In genomic region chr10:45375101-45375500, GRCh38 we compare ENCODE assay signal across 14 cellular contexts. TPM values are rescaled to one million over a fixed set of nuclear protein-coding genes. Genes with fewer than 3 reads are reported as not detected.
DNase-seq lines count a peak whose midpoint lies in the region; ATAC-seq and TF ChIP-seq lines count a peak whose summit lies in the region.
"Had no signal": no experiment of that assay in that cellular context is flagged by ENCODE, and none has a peak within 500 bp of the region (broad histone marks: within the 10 kb centered on the region; RNA-seq: fewer than 3 reads in every experiment).

No MANE protein-coding gene starts in this region.

- H3K9me2 ChIP-seq in MM.1S (replicated peaks; ENCODE audit: insufficient read depth, low read length), result no peaks in the 10 kb centered on the region

- DNase-seq in activated CD8-positive, alpha-beta memory T cell treated with anti-CD3 and anti-CD28 coated beads for 24 hours, result peak; percentile 46
- no peak for DNase-seq in activated CD8-positive, alpha-beta memory T cell treated with anti-CD3 and anti-CD28 coated beads, Interleukin-2, amount 50 U/mL, for 4 hours
- DNase-seq in NAMALWA (ENCODE audit: low spot score), result peak; percentile 26
- DNase-seq in effector memory CD8-positive, alpha-beta T cell, result no peak
- no peak for DNase-seq in MM.1S
- no peak for DNase-seq in transverse colon
- DNase-seq: NCI-H774; stimulated activated CD4-positive, alpha-beta T cell treated with anti-CD3 and anti-CD28 coated beads, Interleukin-2, amount 100 ng/mL, for 24 hours; T-helper 9 cell; testis had no signal

- H3K27me3 Mint-ChIP-seq in effector memory CD8-positive, alpha-beta T cell, result peaks cover 34 to 46% of the 10 kb centered on the region in 2 donors

- H3K4me3 ChIP-seq in rectal smooth muscle tissue (ENCODE audit: low read length), result peak overlapping the region; percentile 67
- no peak overlapping the region for H3K4me3 ChIP-seq in MM.1S (ENCODE audit: low read length)
- H3K4me3 ChIP-seq in transverse colon, result peak overlapping the region in 1 of 4 donors; percentile 50
- H3K4me3 ChIP-seq: MG63 had no signal

- no peak for TF ChIP-seq EP300 in transverse colon (IDR thresholded peaks at IDR 0.05; ENCODE audit: low read depth)

- no peaks in the 10 kb centered on the region for H3K9me3 Mint-ChIP-seq in effector memory CD8-positive, alpha-beta T cell
- H3K9me3 Mint-ChIP-seq: neural crest cell had no signal

- H3K9ac ChIP-seq in rectal smooth muscle tissue (ENCODE audit: low read length) (no peak overlapping the region), MM.1S (ENCODE audit: low read length) (no peak overlapping the region)

- H4K20me1 ChIP-seq in MM.1S (ENCODE audit: insufficient read depth, low read length), result no peaks in the 10 kb centered on the region

- 90 to 94% methylated on average over 3 to 8 of the region's 8 CpGs for WGBS in transverse colon (ENCODE audit: low coverage in 1 of 2), 2 donors

- no peaks in the 10 kb centered on the region for H3K79me2 ChIP-seq in MM.1S (ENCODE audit: low read length)

- ATAC-seq in effector memory CD8-positive, alpha-beta T cell (replicated peaks), result no peak
- ATAC-seq in GM18873 (IDR thresholded peaks at IDR 0.05; ENCODE audit: low FRiP score, unreplicated experiment), result no peak

- H3K36me3 ChIP-seq in rectal smooth muscle tissue (ENCODE audit: control insufficient read depth, insufficient read depth, low read length) (no peaks in the 10 kb centered on the region), MM.1S (replicated peaks; ENCODE audit: insufficient read depth, low read length) (no peaks in the 10 kb centered on the region), transverse colon (no peaks in the 10 kb centered on the region)
- H3K36me3 ChIP-seq: MG63 had no signal

- no peak overlapping the region for H3K4me2 ChIP-seq in MM.1S (ENCODE audit: low read depth, low read length)

- H3K27ac Mint-ChIP-seq in effector memory CD8-positive, alpha-beta T cell, result no peak overlapping the region

- H3K9me3 ChIP-seq in MM.1S (replicated peaks; ENCODE audit: insufficient read depth, low read length), result no peaks in the 10 kb centered on the region
- no peaks in the 10 kb centered on the region for H3K9me3 ChIP-seq in transverse colon
- H3K9me3 ChIP-seq: MG63, testis had no signal

- peaks cover 10% of the 10 kb centered on the region for H3K27me3 ChIP-seq in rectal smooth muscle tissue (ENCODE audit: control insufficient read depth, insufficient read depth, low read length)
- peaks cover 8% of the 10 kb centered on the region; the same call in 1 of the 2 replicates for H3K27me3 ChIP-seq in MM.1S (replicated peaks; ENCODE audit: insufficient read depth, low read length)
- H3K27me3 ChIP-seq in transverse colon, result peaks cover 48% of the 10 kb centered on the region
- H3K27me3 ChIP-seq: testis had no signal

- H3K4me1 Mint-ChIP-seq in effector memory CD8-positive, alpha-beta T cell (ENCODE audit: low read depth in 2 of 2), result peaks cover 10 to 16% of the 10 kb centered on the region in 2 donors

- in situ Hi-C loops in transverse colon (cut with MboI; ENCODE audit: low pct_ligation_motif_present in 1 of 4, low pct_unique_long_range_greater_than_20kb in 1 of 4, low sequenced_read_pairs in 3 of 4), result no loop called here

- H3K4me3 Mint-ChIP-seq in effector memory CD8-positive, alpha-beta T cell, result peak overlapping the region; percentile 26 to 92
- H3K4me3 Mint-ChIP-seq: neural crest cell had no signal

- no peak for TF ChIP-seq POLR2A in transverse colon (IDR thresholded peaks at IDR 0.05)

- no peaks in the 10 kb centered on the region for H3K36me3 Mint-ChIP-seq in effector memory CD8-positive, alpha-beta T cell (ENCODE audit: insufficient read depth)

- intact Hi-C loops in transverse colon (cut with DNase I; ENCODE audit: low total_unique reads), result no loop called here

- TF ChIP-seq CTCF in MM.1S (IDR thresholded peaks at IDR 0.05; ENCODE audit: low read length) (no peak), transverse colon (IDR thresholded peaks at IDR 0.05) (no peak)

- no peak overlapping the region for H2AFZ ChIP-seq in MM.1S (ENCODE audit: low read length)

- H3K27ac ChIP-seq in rectal smooth muscle tissue (ENCODE audit: low read depth, low read length) (no peak overlapping the region), MM.1S (ENCODE audit: low read length) (no peak overlapping the region), transverse colon (no peak overlapping the region)
- H3K27ac ChIP-seq: testis had no signal

- H3K4me1 ChIP-seq in rectal smooth muscle tissue (ENCODE audit: control insufficient read depth, insufficient read depth, low read length) (peaks cover 9% of the 10 kb centered on the region), MM.1S (ENCODE audit: low read length) (peaks cover 9% of the 10 kb centered on the region), transverse colon (peaks cover 8 to 24% (median 17%) of the 10 kb centered on the region in 4 donors)
- H3K4me1 ChIP-seq: testis had no signal

- H3F3A ChIP-seq in MM.1S (ENCODE audit: insufficient read depth, low read length), result 0 out of 2 replicates have a peak, but pooled peaks cover 2% of the 10 kb centered on the region

RNA-seq across cellular contexts. Expression of gene ALOX5, which starts 1.1 kb away (rescaled TPM):
- total RNA-seq in transverse colon, result 10 to 100 TPM; 13.5 to 27.2 (median 21.1) TPM
- total RNA-seq: neural crest cell had no signal

RNA-seq across cellular contexts. Expression of gene OR13A1, which starts 59.7 kb away (rescaled TPM):
- under 1 TPM in 1 of 4 donors, not detected in 3; 0.48 TPM for total RNA-seq in transverse colon

Comparison
In these comparisons a context has a peak if more than half of its experiments do, and no peak if none do; other contexts are left out.
1. DNase-seq: peak in activated CD8-positive, alpha-beta memory T cell treated with anti-CD3 and anti-CD28 coated beads for 24 hours (single experiment) and NAMALWA (single experiment); none in activated CD8-positive, alpha-beta memory T cell treated with anti-CD3 and anti-CD28 coated beads, Interleukin-2, amount 50 U/mL, for 4 hours (single experiment), effector memory CD8-positive, alpha-beta T cell (0 of 3), MM.1S (single experiment) and transverse colon (single experiment).